ENCODE assay signal across 8 cellular contexts in genomic region chr1:114758251-114758832, GRCh38. TPM values are rescaled to one million over a fixed set of nuclear protein-coding genes. Genes with fewer than 3 reads are reported as not detected.
DNase-seq lines count a peak whose midpoint lies in the region; ATAC-seq and TF ChIP-seq lines count a peak whose summit lies in the region.

No MANE protein-coding gene starts in this region.

- intact Hi-C loops in breast epithelium (cut with DNase I; ENCODE audit: low total_unique reads) = no loop called here

- peak overlapping the region; percentile 86 for H3K4me2 ChIP-seq in DND-41 (ENCODE audit: insufficient read depth, low read length)

- H3K4me1 ChIP-seq in DND-41 (ENCODE audit: insufficient read depth, low read length) (peaks cover 42% of the 10 kb centered on the region), breast epithelium (peaks cover 0 to 11% of the 10 kb centered on the region in 2 donors), muscle layer of colon (ENCODE audit: insufficient read depth, low read length) (peaks cover 33% of the 10 kb centered on the region)

- no peak for ATAC-seq in DND-41 (ENCODE audit: insufficient read depth, low read depth)

- H2AFZ ChIP-seq in DND-41 (ENCODE audit: low read depth, low read length) = peak overlapping the region; percentile 97

- no peak for TF ChIP-seq POLR2A in breast epithelium (IDR thresholded peaks at IDR 0.05)

- H3K27ac ChIP-seq in DND-41 (ENCODE audit: low read length) (peak overlapping the region; percentile 100), breast epithelium (peak overlapping the region; percentile 100), muscle layer of colon (ENCODE audit: low read depth, low read length) (peak overlapping the region; percentile 99)

- H4K20me1 ChIP-seq in DND-41 (ENCODE audit: insufficient read depth, low read length) = peaks cover 39% of the 10 kb centered on the region

- H3K36me3 ChIP-seq in DND-41 (ENCODE audit: insufficient read depth, low read length) = peaks cover 19% of the 10 kb centered on the region
- no peaks in the 10 kb centered on the region for H3K36me3 ChIP-seq in breast epithelium
- H3K36me3 ChIP-seq in muscle layer of colon (ENCODE audit: insufficient read depth, low read length) = no peaks in the 10 kb centered on the region

- peaks cover 45% of the 10 kb centered on the region for H3K79me2 ChIP-seq in DND-41 (ENCODE audit: insufficient read depth, low read length)

- DNase-seq in DND-41 = no peak
- DNase-seq in LNCaP clone FGC (ENCODE audit: low read depth) = no peak
- no peak for DNase-seq in breast epithelium (ENCODE audit: low spot score in 2 of 2)
- DNase-seq in iPS-NIHi7 (ENCODE audit: extremely low spot score) = no peak
- DNase-seq in NCI-H128 (lab: John Stamatoyannopoulos, UW; ENCODE audit: unreplicated experiment) = no peak
- no peak for DNase-seq in pons (ENCODE audit: low spot score)
- no peak for DNase-seq in mucosa of gallbladder (ENCODE audit: low spot score)

- H3K27me3 ChIP-seq in DND-41 (ENCODE audit: insufficient read depth, low read length, poor library complexity) (no peaks in the 10 kb centered on the region), breast epithelium (no peaks in the 10 kb centered on the region), muscle layer of colon (ENCODE audit: control insufficient read depth in 1 of 2, insufficient read depth in 2 of 2, low read length in 2 of 2) (no peaks in the 10 kb centered on the region)

- H3K4me3 ChIP-seq in DND-41 (ENCODE audit: low read depth in 1 of 2, low read length in 2 of 2) = peak overlapping the region; percentile 94; a peak in 3 of 4 replicates
- peak overlapping the region; percentile 99 for H3K4me3 ChIP-seq in LNCaP clone FGC (ENCODE audit: low read depth, low read length)
- peak overlapping the region; percentile 91 to 97 (median 96) for H3K4me3 ChIP-seq in breast epithelium
- H3K4me3 ChIP-seq in muscle layer of colon (ENCODE audit: low read depth in 1 of 2, low read length in 2 of 2) = peak overlapping the region; percentile 47 to 100

- TF ChIP-seq CTCF in DND-41 (IDR thresholded peaks at IDR 0.05; ENCODE audit: borderline replicate concordance, extremely low read depth, low read length, poor library complexity, severe bottlenecking) (no peak), LNCaP clone FGC (IDR thresholded peaks at IDR 0.05; ENCODE audit: control insufficient read depth, extremely low read depth, insufficient read depth) (no peak), breast epithelium (IDR thresholded peaks at IDR 0.05) (no peak)

- no peaks in the 10 kb centered on the region for H3K9me3 ChIP-seq in DND-41 (ENCODE audit: insufficient read depth, low read length, severe bottlenecking)
- H3K9me3 ChIP-seq in breast epithelium = no peaks in the 10 kb centered on the region
- no peaks in the 10 kb centered on the region for H3K9me3 ChIP-seq in muscle layer of colon (ENCODE audit: low read length)

- peak overlapping the region; percentile 99 for H3K9ac ChIP-seq in DND-41 (ENCODE audit: low read depth, low read length)
- peak overlapping the region; percentile 100 for H3K9ac ChIP-seq in muscle layer of colon (ENCODE audit: low read length)

RNA-seq across cellular contexts. Expression of gene CSDE1, which starts 0.6 kb away (rescaled TPM):
- 1,000 to 10,000 TPM in 1 of 3 donors, 100 to 1,000 TPM in 2; 489 to 1,906 (median 706) TPM for total RNA-seq in breast epithelium
- 523 TPM for total RNA-seq in mucosa of gallbladder

RNA-seq across cellular contexts. Expression of gene SIKE1, which starts 22.1 kb away (rescaled TPM):
- total RNA-seq in breast epithelium (10 to 100 TPM; 31.6 to 41.0 (median 32.3) TPM), mucosa of gallbladder (36.9 TPM)

RNA-seq across cellular contexts. Expression of gene NRAS, which starts 41.8 kb away (rescaled TPM):
- total RNA-seq in breast epithelium (10 to 100 TPM; 23.4 to 27.4 (median 25.6) TPM), mucosa of gallbladder (24.7 TPM)
